ENCODE assay signal across 8 cellular contexts in the genomic region with DNA sequence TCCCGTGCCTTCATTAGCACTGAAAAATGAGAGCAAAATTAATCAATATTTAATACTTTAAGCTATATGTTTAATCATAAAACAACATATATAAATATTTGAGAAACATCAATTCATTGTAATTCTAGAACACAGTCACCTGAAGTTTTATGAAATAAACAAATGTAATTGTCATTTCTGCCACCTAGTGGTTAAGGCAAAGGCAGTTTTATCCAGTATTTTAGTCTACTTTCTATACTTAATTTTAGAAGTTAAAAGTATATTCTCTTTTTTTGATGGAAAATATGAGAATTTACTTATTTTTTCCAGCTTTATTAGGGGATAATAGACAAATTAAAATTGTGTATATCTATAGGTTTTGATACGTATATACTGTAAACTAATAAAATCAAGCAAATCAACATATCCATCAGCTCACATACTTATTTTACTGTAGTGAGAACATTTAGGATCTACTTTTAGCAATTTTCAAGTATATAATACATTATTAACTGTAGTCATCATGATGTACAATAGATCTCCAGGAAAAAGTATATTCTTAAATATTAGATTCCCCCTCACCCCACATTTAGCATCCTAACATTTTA. TPM values are rescaled to one million over a fixed set of nuclear protein-coding genes. Genes with fewer than 3 reads are reported as not detected.
DNase-seq lines count a peak whose midpoint lies in the region; ATAC-seq, FAIRE-seq and TF ChIP-seq lines count a peak whose summit lies in the region.

No MANE protein-coding gene starts in this region.

- BruUV-seq in HCT116 (replicated peaks; lab: Mats Ljungman, UMichigan) (no TSS peak), HepG2 (replicated peaks; lab: Mats Ljungman, UMichigan) (no TSS peak)

- H3K4me1 ChIP-seq in HCT116 (ENCODE audit: control insufficient read depth in 1 of 2, insufficient read depth in 2 of 2, low read length in 2 of 2) (no peaks in the 10 kb centered on the region), adrenal gland (replicated peaks in 1 of 2) (no peaks in the 10 kb centered on the region), HepG2 (ENCODE audit: insufficient read depth, low read length) (no peaks in the 10 kb centered on the region)

- H3K9me2 ChIP-seq in HCT116 (ENCODE audit: insufficient read depth) = no peaks in the 10 kb centered on the region

- H3K79me2 ChIP-seq in HCT116 (ENCODE audit: insufficient read depth, low read length) = peaks cover 15% of the 10 kb centered on the region
- H3K79me2 ChIP-seq in HepG2 (ENCODE audit: insufficient read depth, low read length) = no peaks in the 10 kb centered on the region

- CTCF ChIA-PET in BJ (lab: Yijun Ruan, JAX) = interaction anchor here (0.5 to 3.1 kb wide), 20 partner anchors 8 to 499 kb away, joined by 3 to 19 read pairs (median 5); a partner anchor contains a TSS
- CTCF ChIA-PET in HCT116 (lab: Charles Lee) = interaction anchor here (0.7 to 2.3 kb wide), 20 partner anchors 9 to 499 kb away, joined by 3 to 27 read pairs (median 4); a partner anchor contains a TSS
- CTCF ChIA-PET in HepG2 (lab: Yijun Ruan, JAX; ENCODE audit: low intra/inter-chr PET ratio, low total read pairs) = interaction anchor here (1.2 to 1.5 kb wide), 2 partner anchors 417 to 499 kb away, joined by 4 to 6 read pairs; no protein-coding TSS in a partner anchor

- H3K9ac ChIP-seq in HCT116 (ENCODE audit: low read length) = no peak overlapping the region
- H3K9ac ChIP-seq in HepG2 (ENCODE audit: insufficient read depth, low read depth, low read length) = no peak overlapping the region

- peaks cover 4% of the 10 kb centered on the region for H3K36me3 ChIP-seq in BJ (ENCODE audit: control insufficient read depth, insufficient read depth, low read length)
- H3K36me3 ChIP-seq in HCT116 (ENCODE audit: control insufficient read depth in 1 of 2, insufficient read depth in 2 of 2, low read length in 2 of 2) = peaks cover 33 to 45% of the 10 kb centered on the region in 2 experiments
- peaks cover 0 to 36% of the 10 kb centered on the region in 2 donors for H3K36me3 ChIP-seq in adrenal gland (replicated peaks in 1 of 2)
- H3K36me3 ChIP-seq in HepG2 (replicated peaks in 1 of 2; ENCODE audit: control insufficient read depth in 1 of 2, insufficient read depth in 2 of 2, low read length in 2 of 2) = peaks cover 5 to 20% of the 10 kb centered on the region in 2 experiments; a peak in 4 of 5 replicates

- DNase-seq in BJ (ENCODE audit: low read depth) (no peak), HCT116 (ENCODE audit: low read depth, low spot score) (peak; percentile 32), adrenal gland (no peak), HepG2 (ENCODE audit: low spot score) (peak; percentile 10), head of caudate nucleus (no peak), GM19239 (ENCODE audit: insufficient read length, low spot score) (no peak), lower leg skin (ENCODE audit: low spot score in 2 of 2) (no peak)

- no peaks in the 10 kb centered on the region for H3K27me3 ChIP-seq in BJ (ENCODE audit: control insufficient read depth, insufficient read depth, low read length)
- no peaks in the 10 kb centered on the region for H3K27me3 ChIP-seq in HCT116 (ENCODE audit: insufficient read depth, low read length)
- no peaks in the 10 kb centered on the region for H3K27me3 ChIP-seq in adrenal gland
- H3K27me3 ChIP-seq in HepG2 (ENCODE audit: control insufficient read depth in 1 of 2, insufficient read depth in 2 of 2, low read length in 2 of 2) = no peaks in the 10 kb centered on the region

- RAD21 ChIA-PET in HCT116 (lab: Charles Lee; ENCODE audit: low non-redundant PET in 1 of 2, low total read pairs in 2 of 2, uncharacterized antibody in 2 of 2, unreplicated experiment in 2 of 2) = interaction anchor here (0.7 to 1.1 kb wide), 3 partner anchors 87 to 417 kb away, joined by 3 read pairs; no protein-coding TSS in a partner anchor

- TF ChIP-seq CTCF in BJ (IDR thresholded peaks at IDR 0.05; ENCODE audit: insufficient read depth, low read depth, low read length) = peak; percentile 54
- peak; percentile 68 to 90 (median 77) for TF ChIP-seq CTCF in HCT116 (IDR thresholded peaks at IDR 0.05 in 2 of 3, conservative IDR thresholded peaks at IDR 0.05 in 1 of 3; ENCODE audit: borderline replicate concordance in 1 of 3, insufficient read depth in 1 of 3, low read depth in 2 of 3, low read length in 2 of 3)
- peak; percentile 38 to 73 (median 52) for TF ChIP-seq CTCF in adrenal gland (IDR thresholded peaks at IDR 0.05)
- peak; percentile 40 for TF ChIP-seq CTCF in HepG2 (CRISPR knock-in tag; IDR thresholded peaks at IDR 0.05)
- TF ChIP-seq CTCF in lower leg skin (IDR thresholded peaks at IDR 0.05) = no peak

- no peak overlapping the region for H3K27ac ChIP-seq in HCT116 (ENCODE audit: low read depth, low read length)
- H3K27ac ChIP-seq in adrenal gland = no peak overlapping the region
- H3K27ac ChIP-seq in HepG2 (ENCODE audit: extremely low read length, insufficient read depth, low read length) = no peak overlapping the region

- TF ChIP-seq EP300 in HepG2 (IDR thresholded peaks at IDR 0.05; ENCODE audit: low read depth in 2 of 2, low read length in 2 of 2) = no peak
- TF ChIP-seq EP300 in HepG2 (CRISPR knock-in tag; IDR thresholded peaks at IDR 0.05; ENCODE audit: borderline replicate concordance) = no peak

- TF ChIP-seq RAD21 in HCT116 (IDR thresholded peaks at IDR 0.05; ENCODE audit: low read depth) = peak; percentile 84
- no peak for TF ChIP-seq RAD21 in HepG2 (CRISPR knock-in tag; IDR thresholded peaks at IDR 0.05)

- H3K9me3 ChIP-seq in HCT116 (ENCODE audit: control insufficient read depth in 1 of 2, insufficient read depth in 1 of 2, low read depth in 1 of 2, low read length in 2 of 2) = no peaks in the 10 kb centered on the region
- no peaks in the 10 kb centered on the region for H3K9me3 ChIP-seq in adrenal gland (replicated peaks in 1 of 3)
- no peaks in the 10 kb centered on the region for H3K9me3 ChIP-seq in HepG2 (ENCODE audit: low read length)

- TF ChIP-seq POLR2A in HCT116 (IDR thresholded peaks at IDR 0.05; ENCODE audit: borderline replicate concordance, extremely low read depth, insufficient read depth, insufficient read length) (no peak), adrenal gland (IDR thresholded peaks at IDR 0.05) (no peak), HepG2 (IDR thresholded peaks at IDR 0.05; ENCODE audit: insufficient read depth in 1 of 2, low read depth in 2 of 2, low read length in 2 of 2) (no peak), lower leg skin (IDR thresholded peaks at IDR 0.05) (no peak)

- WGBS in adrenal gland, 4 donors = 76 to 84% (median 80%) methylated on average over 2 of the region's 2 CpGs
- 96% methylated on average over 2 of the region's 2 CpGs for WGBS in HepG2 (ENCODE audit: low lambda C conversion rate)
- WGBS in lower leg skin, 2 donors = 85 to 92% methylated on average over 2 of the region's 2 CpGs

- peaks cover 5% of the 10 kb centered on the region; the same call in 1 of the 2 replicates for H4K20me1 ChIP-seq in HCT116 (ENCODE audit: insufficient read depth)
- no peaks in the 10 kb centered on the region for H4K20me1 ChIP-seq in HepG2 (ENCODE audit: insufficient read depth, low read length)

- FAIRE-seq in HepG2 (lab: Jason Lieb, UNC) (peak; percentile 68), GM19239 (lab: Jason Lieb, UNC) (no peak)

- in situ Hi-C loops in HepG2 (cut with HindIII; ENCODE audit: extremely low pct_ligation_motif_present, low pct_unique_long_range_greater_than_20kb) = no loop called here

- POLR2A ChIA-PET in BJ (lab: Charles Lee) = no interaction called here
- POLR2A ChIA-PET in HCT116 (lab: Charles Lee) = interaction anchor here (0.6 kb wide), 2 partner anchors 9 to 77 kb away, joined by 3 to 5 read pairs; no protein-coding TSS in a partner anchor
- POLR2A ChIA-PET in HepG2 (lab: Yijun Ruan, JAX) = no interaction called here

- intact Hi-C loops in HCT116 (cut with micrococcal nuclease) = loop anchor here (1.0 to 5.0 kb wide), 5 partner anchors 88 to 607 kb away; no protein-coding TSS in a partner anchor
- intact Hi-C loops in adrenal gland (cut with DNase I) = no loop called here
- intact Hi-C loops in HepG2 (cut with micrococcal nuclease; ENCODE audit: unreplicated experiment) = no loop called here
- intact Hi-C loops in head of caudate nucleus (cut with DNase I) = no loop called here
- intact Hi-C loops in lower leg skin (cut with DNase I; ENCODE audit: low total_unique reads) = no loop called here

- H3K4me3 ChIP-seq in BJ (ENCODE audit: low read depth, low read length) (no peak overlapping the region), HCT116 (replicated peaks in 1 of 2; ENCODE audit: low read depth in 1 of 2, low read length in 2 of 2) (no peak overlapping the region), adrenal gland (no peak overlapping the region), HepG2 (replicated peaks in 1 of 3; ENCODE audit: insufficient read depth in 1 of 3, low read depth in 2 of 3, low read length in 3 of 3) (no peak overlapping the region), lower leg skin (ENCODE audit: low read depth, poor library complexity, severe bottlenecking) (no peak overlapping the region)

- H3K4me2 ChIP-seq in HCT116 (ENCODE audit: low read length) (no peak overlapping the region), HepG2 (ENCODE audit: low read depth, low read length) (no peak overlapping the region)

- ATAC-seq in HCT116 = no peak
- ATAC-seq in HepG2 = no peak
- ATAC-seq in HG03442 (IDR thresholded peaks at IDR 0.05; ENCODE audit: unreplicated experiment) = no peak

- H2AFZ ChIP-seq in HCT116 (ENCODE audit: low read depth, low read length, poor library complexity, severe bottlenecking) = no peak overlapping the region
- H2AFZ ChIP-seq in HepG2 (ENCODE audit: low read length) = no peak overlapping the region

RNA-seq across cellular contexts. Expression of a gene that starts 16.9 kb away (rescaled TPM):
- polyA plus RNA-seq in BJ (2011; rRNA removed) (3.5 and 7.1 TPM in 2 replicates), adrenal gland (1 to 10 TPM; 6.4 to 7.8 (median 7.1) TPM), HepG2 (2011; rRNA removed) (4.5 and 5.2 TPM in 2 replicates)
- 1.8 and 2.3 TPM in 2 replicates for polyA minus RNA-seq in BJ (2011; rRNA and poly(A)+ RNA removed)
- total RNA-seq in HCT116 (2021; ENCODE audit: unreplicated experiment) (24.7 TPM), adrenal gland (10 to 100 TPM in 1 of 8 donors, 1 to 10 TPM in 7; 3.1 to 12.3 (median 7.3) TPM), HepG2 (2016; rRNA removed; fragmentation: Illumina TruSeq; extraction: Trizol) (19.4 and 24.7 TPM in 2 replicates), lower leg skin (10 to 100 TPM in 1 of 4 donors, 1 to 10 TPM in 3; 5.4 to 10.9 (median 7.0) TPM)
- polyA plus RNA-seq in HCT116 (2012) = 8.4 and 12.5 TPM in 2 replicates
- total RNA-seq in HepG2 (2016; cell fraction: cytosol; rRNA removed; fragmentation: Illumina TruSeq; extraction: Trizol; ENCODE audit: low read depth) = 5.7 and 6.2 TPM in 2 replicates
- total RNA-seq in HepG2 (2016; cell fraction: insoluble cytoplasmic fraction; rRNA removed; fragmentation: Illumina TruSeq; extraction: Trizol) = 19.8 and 24.3 TPM in 2 replicates
- 9.7 and 9.9 TPM in 2 replicates for total RNA-seq in HepG2 (2016; cell fraction: membrane; rRNA removed; fragmentation: Illumina TruSeq; extraction: Trizol)
- total RNA-seq in HepG2 (2016; cell fraction: nucleus; rRNA removed; fragmentation: Illumina TruSeq; extraction: Trizol) = 11.8 and 13.2 TPM in 2 replicates
- polyA plus RNA-seq in HepG2 (2011; cell fraction: cytosol; rRNA removed) = 2.2 and 3.7 TPM in 2 replicates
- 2.1 and 2.3 TPM in 2 replicates for polyA plus RNA-seq in HepG2 (2011; cell fraction: nucleus; rRNA removed)
- polyA plus RNA-seq in HepG2 (2012) = 5.9 and 9.4 TPM in 2 replicates
- 2.9 and 3.1 TPM in 2 replicates for polyA plus RNA-seq in HepG2 (2016; cell fraction: cytosol; fragmentation: Illumina TruSeq; extraction: Trizol; ENCODE audit: low read depth)
- polyA plus RNA-seq in HepG2 (2016; cell fraction: insoluble cytoplasmic fraction; fragmentation: Illumina TruSeq; extraction: Trizol; ENCODE audit: low read depth) = 20.9 and 24.5 TPM in 2 replicates
- polyA plus RNA-seq in HepG2 (2016; cell fraction: membrane; fragmentation: Illumina TruSeq; extraction: Trizol; ENCODE audit: low read depth) = 6.6 and 7.2 TPM in 2 replicates
- polyA plus RNA-seq in HepG2 (2016; cell fraction: nucleus; fragmentation: Illumina TruSeq; extraction: Trizol; ENCODE audit: insufficient read depth, low read depth) = 13.5 and 14.1 TPM in 2 replicates
- polyA minus RNA-seq in HepG2 (2011; rRNA and poly(A)+ RNA removed; ENCODE audit: low replicate concordance) = 1.9 and 6.4 TPM in 2 replicates
- 3.4 and 3.9 TPM in 2 replicates for polyA minus RNA-seq in HepG2 (2011; cell fraction: cytosol; rRNA and poly(A)+ RNA removed)
- 7.9 and 9.8 TPM in 2 replicates for polyA minus RNA-seq in HepG2 (2011; cell fraction: nucleus; rRNA and poly(A)+ RNA removed)

RNA-seq across cellular contexts. Expression of a gene that starts 33.7 kb away (rescaled TPM):
- polyA plus RNA-seq in BJ (2011; rRNA removed) = 1.5 and 2.5 TPM in 2 replicates
- 1.3 TPM in 2 replicates for polyA minus RNA-seq in BJ (2011; rRNA and poly(A)+ RNA removed)
- 9.2 TPM for total RNA-seq in HCT116 (2021; ENCODE audit: unreplicated experiment)
- 2.6 and 3.8 TPM in 2 replicates for polyA plus RNA-seq in HCT116 (2012)
- 1 to 10 TPM; 1.6 to 5.5 (median 3.6) TPM for total RNA-seq in adrenal gland
- polyA plus RNA-seq in adrenal gland = 1 to 10 TPM; 1.5 to 3.7 (median 2.5) TPM
- 8.7 and 13.6 TPM in 2 replicates for total RNA-seq in HepG2 (2016; rRNA removed; fragmentation: Illumina TruSeq; extraction: Trizol)
- 1.2 TPM in 2 replicates for total RNA-seq in HepG2 (2016; cell fraction: cytosol; rRNA removed; fragmentation: Illumina TruSeq; extraction: Trizol; ENCODE audit: low read depth)
- 8.2 and 11.9 TPM in 2 replicates for total RNA-seq in HepG2 (2016; cell fraction: insoluble cytoplasmic fraction; rRNA removed; fragmentation: Illumina TruSeq; extraction: Trizol)
- total RNA-seq in HepG2 (2016; cell fraction: membrane; rRNA removed; fragmentation: Illumina TruSeq; extraction: Trizol) = 2.8 and 2.9 TPM in 2 replicates
- 5.1 and 5.4 TPM in 2 replicates for total RNA-seq in HepG2 (2016; cell fraction: nucleus; rRNA removed; fragmentation: Illumina TruSeq; extraction: Trizol)
- 2.6 and 3.8 TPM in 2 replicates for polyA plus RNA-seq in HepG2 (2011; rRNA removed)
- 1.9 and 2.2 TPM in 2 replicates for polyA plus RNA-seq in HepG2 (2011; cell fraction: cytosol; rRNA removed)
- polyA plus RNA-seq in HepG2 (2011; cell fraction: nucleus; rRNA removed) = 1.5 and 1.6 TPM in 2 replicates
- polyA plus RNA-seq in HepG2 (2012) = 3.3 and 4.6 TPM in 2 replicates
- polyA plus RNA-seq in HepG2 (2016; cell fraction: cytosol; fragmentation: Illumina TruSeq; extraction: Trizol; ENCODE audit: low read depth) = 0.42 and 0.52 TPM in 2 replicates
- polyA plus RNA-seq in HepG2 (2016; cell fraction: insoluble cytoplasmic fraction; fragmentation: Illumina TruSeq; extraction: Trizol; ENCODE audit: low read depth) = 10.3 and 10.8 TPM in 2 replicates
- polyA plus RNA-seq in HepG2 (2016; cell fraction: membrane; fragmentation: Illumina TruSeq; extraction: Trizol; ENCODE audit: low read depth) = 1.1 and 1.3 TPM in 2 replicates
- polyA plus RNA-seq in HepG2 (2016; cell fraction: nucleus; fragmentation: Illumina TruSeq; extraction: Trizol; ENCODE audit: insufficient read depth, low read depth) = 5.9 and 6.2 TPM in 2 replicates
- 3.8 and 4.9 TPM in 2 replicates for polyA minus RNA-seq in HepG2 (2011; rRNA and poly(A)+ RNA removed; ENCODE audit: low replicate concordance)
- 3.6 and 4.0 TPM in 2 replicates for polyA minus RNA-seq in HepG2 (2011; cell fraction: cytosol; rRNA and poly(A)+ RNA removed)
- polyA minus RNA-seq in HepG2 (2011; cell fraction: nucleus; rRNA and poly(A)+ RNA removed) = 3.0 and 3.5 TPM in 2 replicates
- 1 to 10 TPM; 4.1 to 8.9 (median 6.1) TPM for total RNA-seq in lower leg skin

RNA-seq across cellular contexts. Expression of a gene that starts 57.1 kb away (rescaled TPM):
- polyA plus RNA-seq in BJ (2011; rRNA removed) = 8.5 and 9.4 TPM in 2 replicates
- 3.2 and 3.7 TPM in 2 replicates for polyA minus RNA-seq in BJ (2011; rRNA and poly(A)+ RNA removed)
- not detected for total RNA-seq in HCT116 (2021; ENCODE audit: unreplicated experiment)
- polyA plus RNA-seq in HCT116 (2012) = not detected in 2 replicates
- 10 to 100 TPM in 2 of 8 donors, 1 to 10 TPM in 1, under 1 TPM in 4, not detected in 1; 0.18 to 11.1 (median 0.99) TPM for total RNA-seq in adrenal gland
- polyA plus RNA-seq in adrenal gland = 10 to 100 TPM in 2 of 3 donors, 1 to 10 TPM in 1; 4.7 to 18.3 (median 14.8) TPM
- 0.04 TPM in 1 of 2 replicates, not detected in the other for total RNA-seq in HepG2 (2016; rRNA removed; fragmentation: Illumina TruSeq; extraction: Trizol)
- total RNA-seq in HepG2 (2016; cell fraction: cytosol; rRNA removed; fragmentation: Illumina TruSeq; extraction: Trizol; ENCODE audit: low read depth) = not detected in 2 replicates
- 0.06 TPM in 1 of 2 replicates, not detected in the other for total RNA-seq in HepG2 (2016; cell fraction: insoluble cytoplasmic fraction; rRNA removed; fragmentation: Illumina TruSeq; extraction: Trizol)
- not detected in 2 replicates for total RNA-seq in HepG2 (2016; cell fraction: membrane; rRNA removed; fragmentation: Illumina TruSeq; extraction: Trizol)
- not detected in 2 replicates for total RNA-seq in HepG2 (2016; cell fraction: nucleus; rRNA removed; fragmentation: Illumina TruSeq; extraction: Trizol)
- 0.05 and 0.13 TPM in 2 replicates for polyA plus RNA-seq in HepG2 (2011; rRNA removed)
- 0.03 and 0.09 TPM in 2 replicates for polyA plus RNA-seq in HepG2 (2011; cell fraction: cytosol; rRNA removed)
- 0.08 TPM in 1 of 2 replicates, not detected in the other for polyA plus RNA-seq in HepG2 (2011; cell fraction: nucleus; rRNA removed)
- polyA plus RNA-seq in HepG2 (2012) = not detected in 2 replicates
- polyA plus RNA-seq in HepG2 (2016; cell fraction: cytosol; fragmentation: Illumina TruSeq; extraction: Trizol; ENCODE audit: low read depth) = not detected in 2 replicates
- polyA plus RNA-seq in HepG2 (2016; cell fraction: insoluble cytoplasmic fraction; fragmentation: Illumina TruSeq; extraction: Trizol; ENCODE audit: low read depth) = 0.07 TPM in 1 of 2 replicates, not detected in the other
- not detected in 2 replicates for polyA plus RNA-seq in HepG2 (2016; cell fraction: membrane; fragmentation: Illumina TruSeq; extraction: Trizol; ENCODE audit: low read depth)
- polyA plus RNA-seq in HepG2 (2016; cell fraction: nucleus; fragmentation: Illumina TruSeq; extraction: Trizol; ENCODE audit: insufficient read depth, low read depth) = not detected in 2 replicates
- 0.04 and 0.07 TPM in 2 replicates for polyA minus RNA-seq in HepG2 (2011; rRNA and poly(A)+ RNA removed; ENCODE audit: low replicate concordance)
- polyA minus RNA-seq in HepG2 (2011; cell fraction: cytosol; rRNA and poly(A)+ RNA removed) = not detected in 2 replicates
- polyA minus RNA-seq in HepG2 (2011; cell fraction: nucleus; rRNA and poly(A)+ RNA removed) = not detected in 2 replicates
- total RNA-seq in lower leg skin = 1 to 10 TPM in 2 of 4 donors, under 1 TPM in 2; 0.30 to 2.5 (median 1.1) TPM

Comparison
In these comparisons a context has a peak if more than half of its experiments do, and no peak if none do; other contexts are left out.
1. DNase-seq: peak in HCT116 (single experiment) and HepG2 (single experiment); none in BJ (single experiment), adrenal gland (0 of 7), head of caudate nucleus (0 of 42), GM19239 (single experiment) and lower leg skin (0 of 2).
2. CTCF ChIP-seq: peak in BJ (single experiment), HCT116 (3 of 3), adrenal gland (6 of 6) and HepG2 (single experiment); none in lower leg skin (0 of 3).